1 cellular context compared by ENCODE assay signal in genomic region chr5:89268460-89268859, GRCh38.
A peak's percentile ranks its signal among the peaks of the same experiment; 100 is the strongest.
TF ChIP-seq lines count a peak whose summit lies in the region.

No MANE protein-coding gene starts in this region.

TF ChIP-seq in GM12878, 131 proteins besides CTCF, POLR2A, EP300 and RAD21 (continued from another document and continues in another):
- TF ChIP-seq CEBPZ (IDR thresholded peaks at IDR 0.05; ENCODE audit: low read depth, low read length) (no peak), E4F1 (IDR thresholded peaks at IDR 0.05; ENCODE audit: borderline replicate concordance, partially characterized antibody) (no peak), NFYA (IDR thresholded peaks at IDR 0.05; ENCODE audit: borderline replicate concordance, low read depth, low read length) (no peak), RBBP5 (conservative IDR thresholded peaks at IDR 0.05) (no peak), RFX5 (IDR thresholded peaks at IDR 0.05; ENCODE audit: low read depth, low read length) (no peak), TBL1XR1 (IDR thresholded peaks at IDR 0.05; ENCODE audit: low read depth, low read length) (no peak), LARP7 (IDR thresholded peaks at IDR 0.05) (no peak), SMC3 (IDR thresholded peaks at IDR 0.05; ENCODE audit: borderline replicate concordance, low read length) (no peak), PML (IDR thresholded peaks at IDR 0.05; ENCODE audit: low read length) (0 out of 2 replicates have a peak, but pooled peaks have one; percentile 35), PAX8 (IDR thresholded peaks at IDR 0.05) (no peak), NRF1 (conservative IDR thresholded peaks at IDR 0.05; ENCODE audit: low read depth, low read length) (no peak), HDAC6 (IDR thresholded peaks at IDR 0.05; ENCODE audit: unreplicated experiment) (no peak), SKIL (IDR thresholded peaks at IDR 0.05; ENCODE audit: low read depth, poor library complexity, severe bottlenecking) (no peak), STAT3 (IDR thresholded peaks at IDR 0.05; ENCODE audit: low read depth, low read length) (no peak), NFXL1 (IDR thresholded peaks at IDR 0.05; ENCODE audit: borderline replicate concordance) (no peak), CBX5 (IDR thresholded peaks at IDR 0.05; ENCODE audit: low read depth) (0 out of 2 replicates have a peak, but pooled peaks have one; percentile 12), KAT2A (conservative IDR thresholded peaks at IDR 0.05; ENCODE audit: control insufficient read depth, low read depth, low read length) (no peak), GABPA (IDR thresholded peaks at IDR 0.05; ENCODE audit: low read depth) (no peak), CEBPB (IDR thresholded peaks at IDR 0.05; ENCODE audit: borderline replicate concordance in 1 of 2, low read depth in 2 of 2, low read length in 2 of 2) (peak in 1 of 2 experiments; percentile 30; a peak in 1 of 4 replicates), BCL3 (IDR thresholded peaks at IDR 0.05; ENCODE audit: borderline replicate concordance, insufficient read depth, low read depth, low read length, poor library complexity, severe bottlenecking) (no peak), USF2 (IDR thresholded peaks at IDR 0.05; ENCODE audit: borderline replicate concordance, low read depth, low read length) (no peak), SREBF2 (IDR thresholded peaks at IDR 0.05; ENCODE audit: low read length) (no peak), ELK1 (IDR thresholded peaks at IDR 0.05; ENCODE audit: low read depth, low read length) (no peak), ZNF217 (IDR thresholded peaks at IDR 0.05) (no peak), ZZZ3 (IDR thresholded peaks at IDR 0.05; ENCODE audit: control insufficient read depth, insufficient read length, low read depth) (no peak), EZH2 (IDR thresholded peaks at IDR 0.05; ENCODE audit: borderline replicate concordance, control insufficient read depth, low read depth, low read length) (no peak), ZNF687 (IDR thresholded peaks at IDR 0.05) (no peak), MYB (IDR thresholded peaks at IDR 0.05; ENCODE audit: borderline replicate concordance, low read depth, low read length) (no peak), PRDM15 (CRISPR knock-in tag; IDR thresholded peaks at IDR 0.05) (no peak), JUND (IDR thresholded peaks at IDR 0.05; ENCODE audit: low read depth, low read length) (no peak), CREM (IDR thresholded peaks at IDR 0.05; ENCODE audit: low read depth) (peak; percentile 84), NR2C1 (IDR thresholded peaks at IDR 0.05) (no peak), ESRRA (IDR thresholded peaks at IDR 0.05; ENCODE audit: low read length) (no peak), MTA2 (IDR thresholded peaks at IDR 0.05; ENCODE audit: low read depth) (peak; percentile 31; the same call in 1 of the 2 replicates), DPF2 (IDR thresholded peaks at IDR 0.05) (no peak; the same call in 1 of the 2 replicates), SIN3A (IDR thresholded peaks at IDR 0.05; ENCODE audit: low read depth, low read length) (no peak), POLR2AphosphoS5 (IDR thresholded peaks at IDR 0.05; ENCODE audit: low read length) (no peak), SMARCA5 (IDR thresholded peaks at IDR 0.05) (no peak), GATAD2B (conservative IDR thresholded peaks at IDR 0.05; ENCODE audit: low read depth) (no peak), CHD1 (IDR thresholded peaks at IDR 0.05; ENCODE audit: low read depth, low read length) (no peak), NR2C2 (IDR thresholded peaks at IDR 0.05; ENCODE audit: borderline replicate concordance, control insufficient read depth, insufficient read length, low read depth) (no peak), NR2F1 (conservative IDR thresholded peaks at IDR 0.05) (no peak), KLF5 (IDR thresholded peaks at IDR 0.05; ENCODE audit: partially characterized antibody) (no peak)
